1 cellular context compared by ENCODE assay signal in genomic region chr11:91078221-91078620, GRCh38.
TF ChIP-seq lines count a peak whose summit lies in the region.

No MANE protein-coding gene starts in this region.

TF ChIP-seq in WTC11, 78 proteins besides CTCF, POLR2A, EP300 and RAD21 (continued from another document):
- TF ChIP-seq NFYB (CRISPR knock-in tag; conservative IDR thresholded peaks at IDR 0.05; ENCODE audit: low read depth) = no peak
- TF ChIP-seq CREM (CRISPR knock-in tag; IDR thresholded peaks at IDR 0.05) = no peak
- TF ChIP-seq NFE2L1 (CRISPR knock-in tag; IDR thresholded peaks at IDR 0.05) = no peak
- TF ChIP-seq ERG (CRISPR knock-in tag; IDR thresholded peaks at IDR 0.05) = no peak
- TF ChIP-seq ZNF138 (CRISPR knock-in tag; conservative IDR thresholded peaks at IDR 0.05) = no peak
- no peak for TF ChIP-seq FOXP4 (CRISPR knock-in tag; IDR thresholded peaks at IDR 0.05)
- no peak for TF ChIP-seq ATF1 (CRISPR knock-in tag; IDR thresholded peaks at IDR 0.05)
- TF ChIP-seq MAX (CRISPR knock-in tag; IDR thresholded peaks at IDR 0.05) = no peak
- no peak for TF ChIP-seq ZNF671 (CRISPR knock-in tag; IDR thresholded peaks at IDR 0.05)
- no peak for TF ChIP-seq USF1 (CRISPR knock-in tag; IDR thresholded peaks at IDR 0.05)
- TF ChIP-seq STAT6 (CRISPR knock-in tag; conservative IDR thresholded peaks at IDR 0.05; ENCODE audit: low read depth) = no peak
- no peak for TF ChIP-seq MXD4 (CRISPR knock-in tag; IDR thresholded peaks at IDR 0.05; ENCODE audit: borderline replicate concordance)
- no peak for TF ChIP-seq E2F1 (CRISPR knock-in tag; IDR thresholded peaks at IDR 0.05)
